ENCODE assay signal across 3 cellular contexts in the genomic region with DNA sequence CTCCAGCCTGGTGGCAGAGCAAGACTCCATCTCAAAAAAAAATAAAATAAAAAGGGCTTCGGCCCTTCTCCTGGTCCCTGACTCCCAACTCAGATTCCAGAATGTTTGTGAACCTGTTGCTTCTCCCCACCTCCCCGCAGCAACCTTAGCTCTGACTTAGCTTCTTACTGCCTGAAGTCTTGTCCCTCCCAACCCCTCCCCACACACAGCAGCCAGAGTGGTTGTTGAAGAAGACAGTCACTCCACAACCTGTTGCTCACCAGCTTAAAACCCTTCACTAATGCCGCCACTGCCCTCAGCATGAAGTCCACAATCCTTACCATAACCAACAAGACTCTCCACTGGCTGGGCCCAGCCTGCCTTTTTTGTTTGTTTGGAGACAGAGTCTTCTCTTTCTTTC. TPM values are rescaled to one million over a fixed set of nuclear protein-coding genes. Genes with fewer than 3 reads are reported as not detected.
"Had no signal": no experiment of that assay in that cellular context is flagged by ENCODE, and none has a peak within 500 bp of the region (broad histone marks: within the 10 kb centered on the region; RNA-seq: fewer than 3 reads in every experiment).

No MANE protein-coding gene starts in this region.

- DNase-seq: GDM1, GF-D8 had no signal

- H3K4me3 ChIP-seq: GM12878 had no signal

- ATAC-seq: GM12878 had no signal

RNA-seq across cellular contexts. Expression of gene PTPRT, which starts 6.5 kb away (rescaled TPM):
- total RNA-seq: GM12878 had no signal
- polyA plus RNA-seq: GM12878 had no signal
